17 cellular contexts compared by ENCODE assay signal in the genomic region with DNA sequence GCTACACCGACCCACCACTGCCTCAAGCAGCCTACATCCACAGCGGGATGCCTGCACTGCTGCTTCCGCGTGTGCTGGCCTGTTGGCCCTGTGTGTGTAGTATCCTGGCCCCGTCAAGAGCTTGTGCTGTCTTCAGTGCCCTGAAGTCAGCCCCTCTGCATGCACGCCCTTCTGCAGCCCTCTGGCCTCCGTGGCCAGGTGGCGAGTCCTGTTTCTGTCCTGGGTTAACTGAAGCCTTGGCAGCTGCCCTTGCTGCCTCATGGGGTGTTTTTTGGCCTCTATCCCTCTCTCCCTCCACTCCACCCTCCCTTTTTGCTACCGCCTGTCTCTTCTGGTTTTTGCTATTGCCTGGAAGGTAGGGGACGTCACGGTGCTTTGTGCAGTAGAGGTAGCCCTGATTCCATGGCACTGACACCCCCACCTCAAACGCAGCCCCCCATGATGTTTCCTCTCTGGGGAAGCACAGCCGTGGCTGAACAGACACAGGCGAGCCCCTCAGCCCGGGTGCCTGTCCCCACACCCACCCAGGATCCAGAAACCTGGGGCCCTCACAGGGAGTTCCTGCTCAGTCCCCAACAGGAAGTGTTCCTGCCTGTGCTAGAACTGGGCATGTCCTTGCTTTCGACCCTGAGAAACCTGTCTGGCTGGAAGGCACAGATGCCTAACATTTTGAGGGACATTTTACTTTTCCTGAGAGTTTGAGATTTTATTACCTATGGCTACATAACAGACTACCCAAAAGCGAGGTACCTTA. TPM values are rescaled to one million over a fixed set of nuclear protein-coding genes. Genes with fewer than 3 reads are reported as not detected.
DNase-seq lines count a peak whose midpoint lies in the region; ATAC-seq, FAIRE-seq and TF ChIP-seq lines count a peak whose summit lies in the region.
"Had no signal": no experiment of that assay in that cellular context is flagged by ENCODE, and none has a peak within 500 bp of the region (broad histone marks: within the 10 kb centered on the region; RNA-seq: fewer than 3 reads in every experiment).

No MANE protein-coding gene starts in this region.

- peak in 3 of 4 donors; percentile 25 to 48 (median 45) for ATAC-seq in pancreas
- ATAC-seq in mucosa of descending colon = no peak
- ATAC-seq: PC-3 had no signal

- no peaks in the 10 kb centered on the region for H4K20me1 ChIP-seq in PC-9 (ENCODE audit: insufficient read depth)

- CTCF ChIA-PET in PC-9 (lab: Charles Lee) = no interaction called here

- peaks cover 15% of the 10 kb centered on the region for H3K4me1 ChIP-seq in PC-9 (replicated peaks; ENCODE audit: insufficient read depth)
- H3K4me1 ChIP-seq in esophagus (ENCODE audit: control insufficient read depth in 2 of 2, insufficient read depth in 2 of 2, low read length in 1 of 2) = peaks cover 0 to 7% of the 10 kb centered on the region in 2 donors
- no peaks in the 10 kb centered on the region for H3K4me1 ChIP-seq in pancreas
- no peaks in the 10 kb centered on the region for H3K4me1 ChIP-seq in mucosa of descending colon (ENCODE audit: low read depth)
- H3K4me1 ChIP-seq: thyroid gland had no signal

- H3K4me3 ChIP-seq in PC-9 (no peak overlapping the region), esophagus (ENCODE audit: low read depth in 1 of 2, low read length in 2 of 2) (no peak overlapping the region), pancreas (no peak overlapping the region), mucosa of descending colon (no peak overlapping the region)
- H3K4me3 ChIP-seq: cardiac muscle cell, thyroid gland had no signal

- H3K27me3 ChIP-seq in PC-9 (ENCODE audit: insufficient read depth, low read depth) (no peaks in the 10 kb centered on the region), esophagus (ENCODE audit: control insufficient read depth in 1 of 2, insufficient read depth in 2 of 2, low read length in 2 of 2) (no peaks in the 10 kb centered on the region), pancreas (no peaks in the 10 kb centered on the region)
- H3K27me3 ChIP-seq: cardiac muscle cell, thyroid gland had no signal

- FAIRE-seq in pancreas (lab: Jason Lieb, UNC) = no peak
- FAIRE-seq: small intestine had no signal

- no TSS peak for BruUV-seq in PC-9 (replicated peaks; lab: Mats Ljungman, UMichigan)

- intact Hi-C loops in PC-9 (cut with micrococcal nuclease; ENCODE audit: unreplicated experiment) (no loop called here), pancreas (cut with DNase I) (no loop called here), mucosa of descending colon (cut with DNase I, micrococcal nuclease) (no loop called here)

- POLR2A ChIA-PET in PC-9 (lab: Charles Lee; ENCODE audit: unreplicated experiment) = no interaction called here

- H3K27ac Mint-ChIP-seq in T-helper 2 cell treated with Interferon-gamma antibody and Interleukin-4, amounts not matched to agents 5 μg/mL and 100 μg/mL, for 36 hours = peak overlapping the region; percentile 5
- H3K27ac Mint-ChIP-seq in glutamatergic neuron (ENCODE audit: unreplicated experiment) = no peak overlapping the region
- H3K27ac Mint-ChIP-seq: HFFc6; T-helper 1 cell treated with Interleukin-12 subunit alpha and Interleukin-12 subunit beta and Interleukin-4 antibody, amounts not matched to agents 30 μg/mL and 1 μg/mL, for 36 hours had no signal

- peaks cover 8% of the 10 kb centered on the region; the same call in 1 of the 2 replicates for H3F3A ChIP-seq in PC-9 (ENCODE audit: insufficient read depth, low read depth)

- H3K9me3 Mint-ChIP-seq in T-helper 2 cell treated with Interferon-gamma antibody and Interleukin-4, amounts not matched to agents 5 μg/mL and 100 μg/mL, for 36 hours = no peaks in the 10 kb centered on the region
- H3K9me3 Mint-ChIP-seq in glutamatergic neuron (ENCODE audit: unreplicated experiment) = peaks cover 2% of the 10 kb centered on the region
- H3K9me3 Mint-ChIP-seq: activated naive CD4-positive, alpha-beta T cell treated with anti-CD3 and anti-CD28 coated beads, Interleukin-2, amount 50 U/mL, for 24 hours; HFFc6; T-helper 1 cell treated with Interleukin-12 subunit alpha and Interleukin-12 subunit beta and Interleukin-4 antibody, amounts not matched to agents 30 μg/mL and 1 μg/mL, for 36 hours had no signal

- no peaks in the 10 kb centered on the region for H3K79me2 ChIP-seq in PC-9 (ENCODE audit: low read depth)

- H3K27ac ChIP-seq in PC-9 (no peak overlapping the region), esophagus (ENCODE audit: low read depth in 2 of 2, low read length in 1 of 2) (peak overlapping the region; percentile 23 to 87), pancreas (no peak overlapping the region)
- H3K27ac ChIP-seq: cardiac muscle cell, thyroid gland had no signal

- H3K9me2 ChIP-seq in PC-9 (ENCODE audit: insufficient read depth) = no peaks in the 10 kb centered on the region

- TF ChIP-seq CTCF in PC-9 (conservative IDR thresholded peaks at IDR 0.05) (no peak), pancreas (IDR thresholded peaks at IDR 0.05) (no peak), mucosa of descending colon (IDR thresholded peaks at IDR 0.05) (no peak), glutamatergic neuron (IDR thresholded peaks at IDR 0.05; ENCODE audit: partially characterized antibody, unreplicated experiment) (no peak)

- peaks cover 23% of the 10 kb centered on the region for H3K4me1 Mint-ChIP-seq in T-helper 2 cell treated with Interferon-gamma antibody and Interleukin-4, amounts not matched to agents 5 μg/mL and 100 μg/mL, for 36 hours (ENCODE audit: low read depth)
- H3K4me1 Mint-ChIP-seq in glutamatergic neuron (ENCODE audit: low read depth, unreplicated experiment) = no peaks in the 10 kb centered on the region

- peak overlapping the region; percentile 50 for H3K4me2 ChIP-seq in PC-9

- no peaks in the 10 kb centered on the region for H3K27me3 Mint-ChIP-seq in T-helper 2 cell treated with Interferon-gamma antibody and Interleukin-4, amounts not matched to agents 5 μg/mL and 100 μg/mL, for 36 hours (ENCODE audit: low read depth)
- no peaks in the 10 kb centered on the region for H3K27me3 Mint-ChIP-seq in glutamatergic neuron (ENCODE audit: unreplicated experiment)
- H3K27me3 Mint-ChIP-seq: activated naive CD4-positive, alpha-beta T cell treated with anti-CD3 and anti-CD28 coated beads, Interleukin-2, amount 50 U/mL, for 24 hours had no signal

- no peaks in the 10 kb centered on the region for H3K36me3 ChIP-seq in PC-9 (ENCODE audit: low read depth)
- no peaks in the 10 kb centered on the region for H3K36me3 ChIP-seq in esophagus (ENCODE audit: control insufficient read depth in 2 of 2, insufficient read depth in 2 of 2, low read length in 1 of 2)
- no peaks in the 10 kb centered on the region for H3K36me3 ChIP-seq in pancreas
- H3K36me3 ChIP-seq in mucosa of descending colon (ENCODE audit: low read depth) = no peaks in the 10 kb centered on the region
- H3K36me3 ChIP-seq: cardiac muscle cell, thyroid gland had no signal

- no peak for DNase-seq in T-helper 2 cell treated with Interferon-gamma antibody and Interleukin-4, amounts not matched to agents 5 μg/mL and 100 μg/mL, for 36 hours (ENCODE audit: low spot score)
- no peak for DNase-seq in T-helper 2 cell
- DNase-seq in PC-9 = peak in 1 of 2 experiments; percentile 59
- DNase-seq in pancreas = no peak
- DNase-seq in NCI-H2227 treated with DMSO at 0.1 percent for 48 hours (lab: John Stamatoyannopoulos, UW) = no peak
- no peak for DNase-seq in mucosa of descending colon
- DNase-seq in glutamatergic neuron = no peak
- DNase-seq: DMS153, HFFc6, mesenchymal stem cell, PC-3, small intestine, thyroid gland had no signal

- H3K36me3 Mint-ChIP-seq in T-helper 2 cell treated with Interferon-gamma antibody and Interleukin-4, amounts not matched to agents 5 μg/mL and 100 μg/mL, for 36 hours (ENCODE audit: low read depth) = peaks cover 18% of the 10 kb centered on the region
- H3K36me3 Mint-ChIP-seq in glutamatergic neuron (ENCODE audit: unreplicated experiment) = no peaks in the 10 kb centered on the region

- WGBS in esophagus, 2 donors = 58 to 69% methylated on average over 15 to 17 of the region's 17 CpGs
- 69 to 76% methylated on average over 17 of the region's 17 CpGs for whole genome bisulfite sequencing in pancreas, 2 donors

- H3K9me3 ChIP-seq in PC-9 (ENCODE audit: insufficient read depth, low read depth) (no peaks in the 10 kb centered on the region), esophagus (ENCODE audit: control insufficient read depth in 2 of 2, insufficient read depth in 1 of 2, low read depth in 1 of 2, low read length in 1 of 2) (no peaks in the 10 kb centered on the region), pancreas (no peaks in the 10 kb centered on the region), mucosa of descending colon (no peaks in the 10 kb centered on the region)
- H3K9me3 ChIP-seq: thyroid gland had no signal

- H3K4me3 Mint-ChIP-seq in T-helper 2 cell treated with Interferon-gamma antibody and Interleukin-4, amounts not matched to agents 5 μg/mL and 100 μg/mL, for 36 hours = no peak overlapping the region
- H3K4me3 Mint-ChIP-seq in glutamatergic neuron (ENCODE audit: unreplicated experiment) = no peak overlapping the region
- H3K4me3 Mint-ChIP-seq: activated naive CD4-positive, alpha-beta T cell treated with anti-CD3 and anti-CD28 coated beads, Interleukin-2, amount 50 U/mL, for 24 hours; HFFc6; T-helper 1 cell treated with Interleukin-12 subunit alpha and Interleukin-12 subunit beta and Interleukin-4 antibody, amounts not matched to agents 30 μg/mL and 1 μg/mL, for 36 hours had no signal

- no peak overlapping the region for H2AFZ ChIP-seq in PC-9

RNA-seq across cellular contexts. Expression of a gene that starts 18.8 kb away (rescaled TPM):
- total RNA-seq in PC-9 (2021) (60.8 and 88.3 TPM in 2 replicates), pancreas (10 to 100 TPM; 21.2 to 34.1 (median 28.2) TPM), mucosa of descending colon (10 to 100 TPM; 38.0 to 72.0 (median 44.6) TPM), glutamatergic neuron (ENCODE audit: unreplicated experiment) (68.5 TPM)
- polyA plus RNA-seq in esophagus (10 to 100 TPM; 32.2 to 37.7 TPM), pancreas (10 to 100 TPM; 27.7 to 46.0 TPM)

Comparison
In these comparisons a context has a peak if more than half of its experiments do, and no peak if none do; other contexts are left out.
1. H3K27ac ChIP-seq: peak in esophagus (2 of 2); none in PC-9 (single experiment) and pancreas (0 of 4).